ENCODE assay signal across 8 cellular contexts in genomic region chr16:89995475-89996177, GRCh38. TPM values are rescaled to one million over a fixed set of nuclear protein-coding genes. Genes with fewer than 3 reads are reported as not detected.
DNase-seq lines count a peak whose midpoint lies in the region; ATAC-seq and TF ChIP-seq lines count a peak whose summit lies in the region.
"Not testable (repeated sequence)": the region's sequence is repeated elsewhere in the genome, so short reads cannot be mapped to it uniquely, and the experiment has no call there.

No MANE protein-coding gene starts in this region.

- H3K4me1 ChIP-seq in HEK293 (ENCODE audit: control insufficient read depth, insufficient read depth, low read length); esophagus muscularis mucosa; muscle layer of duodenum (ENCODE audit: control insufficient read depth in 1 of 2, insufficient read depth in 2 of 2, low read length in 2 of 2): not testable (repeated sequence)
- peaks cover 21% of the 10 kb centered on the region for H3K4me1 ChIP-seq in OCI-LY3 (ENCODE audit: low read length)

- H3K36me3 Mint-ChIP-seq in activated naive CD8-positive, alpha-beta T cell treated with anti-CD3 and anti-CD28 coated beads, Interleukin-2, amount 50 U/mL, for 24 hours (ENCODE audit: low read depth) = peaks cover 71% of the 10 kb centered on the region

- H3K27ac ChIP-seq in AG04450 (ENCODE audit: low read depth, low read length) = peak overlapping the region; percentile 90
- peak overlapping the region; percentile 1; the same call in 1 of the 2 replicates for H3K27ac ChIP-seq in HEK293 (ENCODE audit: extremely low read depth, low read depth, low read length)
- H3K27ac ChIP-seq in OCI-LY3 (ENCODE audit: low read length) = peak overlapping the region; percentile 97
- H3K27ac ChIP-seq in esophagus muscularis mucosa (replicated peaks in 1 of 4) = peak overlapping the region; percentile 77 to 88 (median 82)
- H3K27ac ChIP-seq in muscle layer of duodenum (ENCODE audit: low read length) = peak overlapping the region; percentile 68

- H2AFZ ChIP-seq in OCI-LY3 (ENCODE audit: low read depth, low read length) = not testable (repeated sequence)

- H3K9me3 Mint-ChIP-seq in activated naive CD8-positive, alpha-beta T cell treated with anti-CD3 and anti-CD28 coated beads, Interleukin-2, amount 50 U/mL, for 24 hours = peaks cover 15% of the 10 kb centered on the region

- not testable (repeated sequence) for TF ChIP-seq CTCF in AG04450 (IDR thresholded peaks at IDR 0.05; ENCODE audit: low read depth, low read length); HEK293 (tag by site-specific recombination; IDR thresholded peaks at IDR 0.05); OCI-LY3 (IDR thresholded peaks at IDR 0.05; ENCODE audit: low read depth, low read length); esophagus muscularis mucosa (IDR thresholded peaks at IDR 0.05)

- H3K9ac ChIP-seq in OCI-LY3 (ENCODE audit: low read length) = not testable (repeated sequence)

- H3K79me2 ChIP-seq in OCI-LY3 (ENCODE audit: low read length) = not testable (repeated sequence)

- not testable (repeated sequence) for H3K4me2 ChIP-seq in OCI-LY3 (ENCODE audit: low read length)

- peak overlapping the region; percentile 97 for H3K27ac Mint-ChIP-seq in activated naive CD8-positive, alpha-beta T cell treated with anti-CD3 and anti-CD28 coated beads, Interleukin-2, amount 50 U/mL, for 24 hours

- DNase-seq in AG04450 (ENCODE audit: low read depth, low spot score); esophagus muscularis mucosa (ENCODE audit: extremely low spot score): not testable (repeated sequence)
- DNase-seq in activated CD4-positive, alpha-beta T cell treated with anti-CD3 and anti-CD28 coated beads for 4 hours = peak; percentile 38 to 47
- DNase-seq in activated naive CD8-positive, alpha-beta T cell treated with anti-CD3 and anti-CD28 coated beads, Interleukin-2, amount 50 U/mL, for 24 hours = peak; percentile 49
- peak; percentile 30 to 63 for DNase-seq in stimulated activated CD4-positive, alpha-beta T cell treated with anti-CD3 and anti-CD28 coated beads, Interleukin-4, amount 100 ng/mL, for 4 hours

- not testable (repeated sequence) for H3K4me3 ChIP-seq in AG04450 (ENCODE audit: low read depth, low read length); HEK293 (ENCODE audit: low read depth, low read length); OCI-LY3 (ENCODE audit: low read length); esophagus muscularis mucosa; muscle layer of duodenum (ENCODE audit: low read depth in 1 of 2, low read length in 2 of 2)

- peak overlapping the region; percentile 74 for H3K4me3 Mint-ChIP-seq in activated naive CD8-positive, alpha-beta T cell treated with anti-CD3 and anti-CD28 coated beads, Interleukin-2, amount 50 U/mL, for 24 hours

- not testable (repeated sequence) for H4K20me1 ChIP-seq in OCI-LY3 (ENCODE audit: insufficient read depth, low read length)

- WGBS in esophagus muscularis mucosa = 74% methylated on average over 4 of the region's 7 CpGs

- CTCF ChIA-PET in AG04450 (lab: Charles Lee); HEK293 (lab: Yijun Ruan, JAX): not testable (repeated sequence)

- peaks cover 15% of the 10 kb centered on the region for H3K27me3 Mint-ChIP-seq in activated naive CD8-positive, alpha-beta T cell treated with anti-CD3 and anti-CD28 coated beads, Interleukin-2, amount 50 U/mL, for 24 hours

- peaks cover 0 to 88% of the 10 kb centered on the region in 2 experiments; a peak in 1 of 3 replicates for H3K36me3 ChIP-seq in HEK293 (ENCODE audit: control insufficient read depth in 2 of 2, insufficient read depth in 1 of 2, low read length in 2 of 2)
- peaks cover 74% of the 10 kb centered on the region for H3K36me3 ChIP-seq in OCI-LY3 (replicated peaks; ENCODE audit: low read depth, low read length)
- peaks cover 16 to 78% (median 72%) of the 10 kb centered on the region in 4 donors for H3K36me3 ChIP-seq in esophagus muscularis mucosa
- H3K36me3 ChIP-seq in muscle layer of duodenum (ENCODE audit: control insufficient read depth in 1 of 2, insufficient read depth in 2 of 2, low read length in 2 of 2) = peaks cover 25 to 76% of the 10 kb centered on the region in 2 donors

- not testable (repeated sequence) for H3K27me3 ChIP-seq in AG04450 (ENCODE audit: control insufficient read depth, insufficient read depth, low read length); OCI-LY3 (ENCODE audit: low read depth, low read length); esophagus muscularis mucosa; muscle layer of duodenum (ENCODE audit: low read depth, low read length)

- POLR2A ChIA-PET in AG04450 (lab: Yijun Ruan, JAX); HEK293 (lab: Yijun Ruan, JAX): not testable (repeated sequence)

- intact Hi-C loops in esophagus muscularis mucosa (cut with DNase I) = not testable (repeated sequence)

- H3K4me1 Mint-ChIP-seq in activated naive CD8-positive, alpha-beta T cell treated with anti-CD3 and anti-CD28 coated beads, Interleukin-2, amount 50 U/mL, for 24 hours = peaks cover 22% of the 10 kb centered on the region

- H3K9me3 ChIP-seq in AG04450 (ENCODE audit: control insufficient read depth, insufficient read depth, low read length) (peaks cover 46% of the 10 kb centered on the region), OCI-LY3 (ENCODE audit: insufficient read depth, low read length) (peaks cover 12% of the 10 kb centered on the region)
- H3K9me3 ChIP-seq in HEK293 (ENCODE audit: control insufficient read depth, insufficient read depth, low read depth, low read length); esophagus muscularis mucosa; muscle layer of duodenum (ENCODE audit: control insufficient read depth in 1 of 2, low read length in 2 of 2): not testable (repeated sequence)

- not testable (repeated sequence) for TF ChIP-seq EP300 in esophagus muscularis mucosa (IDR thresholded peaks at IDR 0.05)

- TF ChIP-seq POLR2A in esophagus muscularis mucosa (IDR thresholded peaks at IDR 0.05; ENCODE audit: low read depth) = not testable (repeated sequence)

- not testable (repeated sequence) for ATAC-seq in activated naive CD8-positive, alpha-beta T cell treated with anti-CD3 and anti-CD28 coated beads, Interleukin-2, amount 50 U/mL, for 24 hours

TF ChIP-seq in HEK293, 187 proteins besides CTCF, POLR2A, EP300 and RAD21 (continues in another document):
- TF ChIP-seq KLF10 (tag by site-specific recombination; IDR thresholded peaks at IDR 0.05) = peak; percentile 39; the same call in 1 of the 2 replicates
- TF ChIP-seq ZNF280D (tag by site-specific recombination; IDR thresholded peaks at IDR 0.05) = peak; percentile 93
- peak; percentile 92 for TF ChIP-seq ZNF169 (tag by site-specific recombination; IDR thresholded peaks at IDR 0.05)
- TF ChIP-seq ZNF391 (tag by site-specific recombination; IDR thresholded peaks at IDR 0.05; ENCODE audit: borderline replicate concordance, low read depth) = 0 out of 2 replicates have a peak, but pooled peaks have one; percentile 66
- TF ChIP-seq KLF17 (tag by site-specific recombination; IDR thresholded peaks at IDR 0.05) = peak; percentile 83
- TF ChIP-seq SETDB1 (IDR thresholded peaks at IDR 0.05; ENCODE audit: insufficient read length, low read length) = peak; percentile 75

RNA-seq across cellular contexts. Expression of gene DBNDD1, which starts 23.6 kb away (rescaled TPM):
- 9.2 and 12.5 TPM in 2 replicates for polyA plus RNA-seq in AG04450 (2011; rRNA removed)
- polyA minus RNA-seq in AG04450 (2011; rRNA and poly(A)+ RNA removed) = 5.8 and 7.2 TPM in 2 replicates
- 10 to 100 TPM in 1 of 4 donors, 1 to 10 TPM in 3; 2.1 to 14.3 (median 5.1) TPM for total RNA-seq in esophagus muscularis mucosa

RNA-seq across cellular contexts. Expression of gene DEF8, which starts 47.1 kb away (rescaled TPM):
- 77.1 and 96.4 TPM in 2 replicates for polyA plus RNA-seq in AG04450 (2011; rRNA removed)
- polyA minus RNA-seq in AG04450 (2011; rRNA and poly(A)+ RNA removed) = 41.0 and 47.8 TPM in 2 replicates
- 100 to 1,000 TPM in 2 of 4 donors, 10 to 100 TPM in 2; 86.8 to 112 (median 99.4) TPM for total RNA-seq in esophagus muscularis mucosa

Comparison
In these comparisons a context has a peak if more than half of its experiments do, and no peak if none do; other contexts are left out.
1. H3K27ac ChIP-seq: peak in every context shown above with its lines; median percentile 97 in OCI-LY3; 90 in AG04450; 82 in esophagus muscularis mucosa; 68 in muscle layer of duodenum; 1 in HEK293.